Comparison of ENCODE assay signal across 6 cellular contexts in the genomic region with DNA sequence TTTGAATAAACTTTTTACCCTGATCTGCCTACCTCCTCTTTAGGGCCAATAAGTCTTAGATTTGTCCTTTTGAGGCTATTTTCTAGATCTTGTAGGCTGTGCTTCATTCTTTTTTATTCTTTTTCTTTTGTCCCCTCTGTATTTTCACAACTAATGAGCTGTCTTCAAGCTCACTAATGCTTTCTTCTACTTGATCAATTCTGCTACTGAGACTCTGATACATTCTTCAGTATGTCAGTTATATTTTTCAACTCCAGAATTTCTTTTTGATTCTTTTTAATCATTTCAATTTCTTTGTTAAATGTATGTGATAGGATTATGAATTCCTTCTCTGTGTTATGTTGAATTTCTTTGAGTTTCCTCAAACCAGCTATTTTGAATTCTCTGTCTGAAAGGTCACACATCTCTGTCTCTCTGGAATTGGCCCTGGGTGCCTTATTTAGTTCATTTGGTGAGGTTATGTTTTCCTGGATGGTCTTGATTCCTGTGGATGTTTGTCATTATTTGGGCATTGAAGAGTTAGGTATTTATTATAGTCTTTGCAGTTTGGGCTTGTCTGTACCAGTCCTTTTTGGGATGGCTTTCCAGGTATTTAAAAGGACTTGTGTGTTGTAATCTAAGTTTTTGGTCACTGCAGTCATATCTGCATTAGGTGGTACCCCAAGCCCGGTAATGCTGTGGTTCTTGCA.
"Had no signal": no experiment of that assay in that cellular context is flagged by ENCODE, and none has a peak within 500 bp of the region (broad histone marks: within the 10 kb centered on the region; RNA-seq: fewer than 3 reads in every experiment).

No MANE protein-coding gene starts in this region.

- DNase-seq: IMR-90, KBM-7, KG1 had no signal

- H3K27ac ChIP-seq: HL-60 had no signal

- FAIRE-seq: HepG2, HTR-8/SVneo had no signal

- ATAC-seq: HepG2 had no signal
